Comparison of ENCODE assay signal across 8 cellular contexts in the genomic region with DNA sequence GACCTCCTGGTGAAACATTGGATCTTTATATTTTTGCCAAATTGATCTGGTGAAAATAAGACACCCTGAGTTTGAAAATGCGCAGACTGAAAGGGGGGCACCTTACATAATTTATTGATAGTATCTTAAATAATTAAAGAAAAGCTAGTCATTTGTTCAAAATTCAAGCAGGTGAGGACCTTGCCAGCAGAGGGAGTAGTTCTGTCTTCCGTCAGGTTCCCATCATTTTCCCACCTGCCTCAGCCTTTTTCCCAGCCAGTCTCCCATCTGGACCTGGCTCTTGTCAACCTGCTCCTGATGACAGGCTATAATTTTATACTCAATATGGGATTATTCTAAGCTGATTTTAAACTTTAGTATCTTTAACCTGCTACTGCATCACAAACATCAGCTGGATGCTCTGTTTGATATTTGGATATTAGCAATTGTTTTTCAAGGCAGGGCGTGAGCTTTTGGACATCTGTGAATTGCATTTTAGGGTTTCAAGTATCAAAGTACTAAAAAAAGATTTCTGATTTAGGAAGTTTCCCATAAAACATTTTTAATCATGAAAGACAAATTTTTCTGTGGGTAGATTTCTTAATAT.
DNase-seq lines count a peak whose midpoint lies in the region; TF ChIP-seq lines count a peak whose summit lies in the region.

No MANE protein-coding gene starts in this region.

- H3K9me3 ChIP-seq in HEK293 (ENCODE audit: control insufficient read depth, insufficient read depth, low read depth, low read length) = no peaks in the 10 kb centered on the region
- H3K9me3 ChIP-seq in NT2/D1 (ENCODE audit: insufficient read depth, low read length) = no peaks in the 10 kb centered on the region
- H3K9me3 ChIP-seq in thyroid gland = no peaks in the 10 kb centered on the region

- H3K27ac ChIP-seq in HEK293 (ENCODE audit: extremely low read depth, low read depth, low read length) (no peak overlapping the region), thyroid gland (no peak overlapping the region)

- no peak for TF ChIP-seq POLR2A in thyroid gland (IDR thresholded peaks at IDR 0.05)

- H3K36me3 ChIP-seq in HEK293 (ENCODE audit: control insufficient read depth in 2 of 2, insufficient read depth in 1 of 2, low read length in 2 of 2) = no peaks in the 10 kb centered on the region
- H3K36me3 ChIP-seq in NT2/D1 (ENCODE audit: insufficient read depth, insufficient read length, low read length) = no peaks in the 10 kb centered on the region
- no peaks in the 10 kb centered on the region for H3K36me3 ChIP-seq in thyroid gland

- H3K27ac Mint-ChIP-seq in CD14-positive monocyte = no peak overlapping the region

- CTCF ChIA-PET in HEK293 (lab: Yijun Ruan, JAX) = interaction anchor here (0.6 to 2.6 kb wide), 41 partner anchors 8 to 803 kb away, joined by 3 to 21 read pairs (median 3); no protein-coding TSS in a partner anchor

- no peaks in the 10 kb centered on the region for H3K27me3 Mint-ChIP-seq in CD14-positive monocyte (ENCODE audit: low read depth in 3 of 3)

- POLR2A ChIA-PET in HEK293 (lab: Yijun Ruan, JAX) = interaction anchor here (0.6 kb wide), 1 partner anchor 140 kb away, joined by 6 read pairs; no protein-coding TSS in a partner anchor

- no peaks in the 10 kb centered on the region for H3K27me3 ChIP-seq in NT2/D1 (ENCODE audit: insufficient read depth, insufficient read length)
- H3K27me3 ChIP-seq in thyroid gland = no peaks in the 10 kb centered on the region

- no peak for DNase-seq in CD14-positive monocyte (ENCODE audit: low spot score)
- peak; percentile 36 for DNase-seq in NT2/D1 (ENCODE audit: low read depth, low spot score)
- peak; percentile 53 for DNase-seq in fibroblast of mammary gland (ENCODE audit: low read depth)
- peak; percentile 16 to 20 for DNase-seq in thyroid gland
- no peak for DNase-seq in GF-D8 (lab: John Stamatoyannopoulos, UW)
- no peak for DNase-seq in activated CD4-positive, alpha-beta T cell treated with anti-CD3 and anti-CD28 coated beads for 4 hours
- DNase-seq in KG1 (lab: John Stamatoyannopoulos, UW) = no peak

- no peak overlapping the region for H3K4me3 ChIP-seq in HEK293 (ENCODE audit: low read depth, low read length)
- no peak overlapping the region for H3K4me3 ChIP-seq in NT2/D1 (ENCODE audit: insufficient read length, low read depth)
- H3K4me3 ChIP-seq in fibroblast of mammary gland (ENCODE audit: control insufficient read depth, low read depth, low read length) = no peak overlapping the region
- H3K4me3 ChIP-seq in thyroid gland (replicated peaks in 1 of 3) = no peak overlapping the region

- H3K9me3 Mint-ChIP-seq in CD14-positive monocyte = no peaks in the 10 kb centered on the region

- TF ChIP-seq CTCF in CD14-positive monocyte (IDR thresholded peaks at IDR 0.05) = peak; percentile 45
- TF ChIP-seq CTCF in HEK293 (tag by site-specific recombination; IDR thresholded peaks at IDR 0.05) = no peak
- TF ChIP-seq CTCF in fibroblast of mammary gland (conservative IDR thresholded peaks at IDR 0.05; ENCODE audit: control insufficient read depth, insufficient read depth, low read depth, low read length) = peak; percentile 64
- TF ChIP-seq CTCF in thyroid gland (IDR thresholded peaks at IDR 0.05) = peak in 3 of 6 experiments; percentile 24 to 52 (median 39)

- 91 to 93% methylated on average over 3 of the region's 3 CpGs for WGBS in thyroid gland, 2 donors

- H3K36me3 Mint-ChIP-seq in CD14-positive monocyte = peaks cover 0 to 4% of the 10 kb centered on the region in 2 donors

- intact Hi-C loops in CD14-positive monocyte (cut with micrococcal nuclease) (no loop called here), thyroid gland (cut with DNase I) (no loop called here)

- H3K4me1 Mint-ChIP-seq in CD14-positive monocyte = no peaks in the 10 kb centered on the region

- H3K4me1 ChIP-seq in HEK293 (ENCODE audit: control insufficient read depth, insufficient read depth, low read length) (no peaks in the 10 kb centered on the region), NT2/D1 (ENCODE audit: insufficient read depth, insufficient read length) (no peaks in the 10 kb centered on the region), thyroid gland (no peaks in the 10 kb centered on the region)

- H3K4me3 Mint-ChIP-seq in CD14-positive monocyte = no peak overlapping the region

- no peak overlapping the region for H3K9ac ChIP-seq in NT2/D1 (ENCODE audit: insufficient read length, low read depth)

TF ChIP-seq in HEK293, 187 proteins besides CTCF, POLR2A, EP300 and RAD21:
- TF ChIP-seq ZNF555 (tag by site-specific recombination; conservative IDR thresholded peaks at IDR 0.05) = no peak
- peak; percentile 32 for TF ChIP-seq ZNF654 (tag by site-specific recombination; IDR thresholded peaks at IDR 0.05; ENCODE audit: low read depth)
- TF ChIP-seq, protein P1, sequence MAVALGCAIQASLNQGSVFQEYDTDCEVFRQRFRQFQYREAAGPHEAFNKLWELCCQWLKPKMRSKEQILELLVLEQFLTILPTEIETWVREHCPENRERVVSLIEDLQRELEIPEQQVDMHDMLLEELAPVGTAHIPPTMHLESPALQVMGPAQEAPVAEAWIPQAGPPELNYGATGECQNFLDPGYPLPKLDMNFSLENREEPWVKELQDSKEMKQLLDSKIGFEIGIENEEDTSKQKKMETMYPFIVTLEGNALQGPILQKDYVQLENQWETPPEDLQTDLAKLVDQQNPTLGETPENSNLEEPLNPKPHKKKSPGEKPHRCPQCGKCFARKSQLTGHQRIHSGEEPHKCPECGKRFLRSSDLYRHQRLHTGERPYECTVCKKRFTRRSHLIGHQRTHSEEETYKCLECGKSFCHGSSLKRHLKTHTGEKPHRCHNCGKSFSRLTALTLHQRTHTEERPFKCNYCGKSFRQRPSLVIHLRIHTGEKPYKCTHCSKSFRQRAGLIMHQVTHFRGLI (tag by site-specific recombination; IDR thresholded peaks at IDR 0.05) = no peak
- no peak for TF ChIP-seq ZNF707 (tag by site-specific recombination; IDR thresholded peaks at IDR 0.05)
- no peak for TF ChIP-seq ZSCAN4 (tag by site-specific recombination; IDR thresholded peaks at IDR 0.05)
- no peak for TF ChIP-seq ZNF610 (tag by site-specific recombination; IDR thresholded peaks at IDR 0.05; ENCODE audit: borderline replicate concordance)
- TF ChIP-seq IKZF3 (tag by site-specific recombination; IDR thresholded peaks at IDR 0.05) = 0 out of 2 replicates have a peak, but pooled peaks have one; percentile 46

Comparison
In these comparisons a context has a peak if more than half of its experiments do, and no peak if none do; other contexts are left out.
1. DNase-seq: peak in NT2/D1 (single experiment), fibroblast of mammary gland (single experiment) and thyroid gland (2 of 2); none in CD14-positive monocyte (single experiment), GF-D8 (single experiment), activated CD4-positive, alpha-beta T cell treated with anti-CD3 and anti-CD28 coated beads for 4 hours (0 of 2) and KG1 (single experiment).